Comparison of ENCODE assay signal across 8 cellular contexts in the genomic region with DNA sequence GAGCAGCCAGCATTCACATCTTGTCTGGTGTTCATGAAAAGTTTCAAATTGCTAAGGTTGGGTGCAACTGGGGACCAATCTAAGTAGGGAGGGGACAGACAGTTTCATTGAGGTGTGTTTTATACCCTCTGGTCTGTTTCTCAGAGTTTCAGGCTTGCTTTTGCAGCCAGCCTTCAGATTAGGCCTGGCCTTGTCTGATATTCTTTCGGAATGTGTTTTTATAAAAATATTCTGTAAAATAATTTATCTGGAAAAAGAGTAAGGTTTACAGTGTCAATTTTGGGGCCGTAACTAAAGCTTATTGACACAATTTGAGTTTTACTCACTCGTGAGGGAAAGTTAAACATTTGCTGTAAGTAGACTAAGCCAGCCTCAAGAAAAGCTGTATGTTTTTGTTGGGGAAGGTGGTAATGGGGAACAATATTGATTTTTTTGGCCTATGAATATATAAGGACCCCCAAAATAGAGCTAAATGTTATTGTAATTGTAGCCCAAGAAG. TPM values are rescaled to one million over a fixed set of nuclear protein-coding genes. Genes with fewer than 3 reads are reported as not detected.
DNase-seq lines count a peak whose midpoint lies in the region; ATAC-seq and TF ChIP-seq lines count a peak whose summit lies in the region.

No MANE protein-coding gene starts in this region.

- CTCF ChIA-PET in naive thymus-derived CD4-positive, alpha-beta T cell (lab: Charles Lee) = no interaction called here

- TF ChIP-seq CTCF in LNCaP clone FGC (IDR thresholded peaks at IDR 0.05; ENCODE audit: control insufficient read depth, extremely low read depth, insufficient read depth) = no peak
- no peak for TF ChIP-seq CTCF in dorsolateral prefrontal cortex (IDR thresholded peaks at IDR 0.05 in 54 of 56, conservative IDR thresholded peaks at IDR 0.05 in 2 of 56; ENCODE audit: low read depth in 1 of 56, partially characterized antibody in 56 of 56)

- peaks cover 0 to 10% (median 0%) of the 10 kb centered on the region in 3 experiments for H3K36me3 ChIP-seq in naive thymus-derived CD4-positive, alpha-beta T cell (ENCODE audit: control insufficient read depth in 2 of 3, insufficient read depth in 3 of 3, low read length in 3 of 3)

- H3K9me3 ChIP-seq in naive thymus-derived CD4-positive, alpha-beta T cell (ENCODE audit: control insufficient read depth in 2 of 3, low read length in 3 of 3) = no peaks in the 10 kb centered on the region

- peaks cover 53 to 87% (median 75%) of the 10 kb centered on the region in 7 donors for H3K4me1 Mint-ChIP-seq in naive thymus-derived CD4-positive, alpha-beta T cell

- no peaks in the 10 kb centered on the region for H3K9me3 Mint-ChIP-seq in naive thymus-derived CD4-positive, alpha-beta T cell

- POLR2A ChIA-PET in naive thymus-derived CD4-positive, alpha-beta T cell (lab: Charles Lee) = interaction anchor here (1.0 to 3.0 kb wide), 3 partner anchors 10 to 359 kb away, joined by 3 to 16 read pairs (median 4); partner anchors contain the start of gene COX7A2

- intact Hi-C loops in dorsolateral prefrontal cortex (cut with DNase I) (loop anchor here (5.0 to 10.0 kb wide), 5 partner anchors 142 to 1948 kb away; partner anchors contain the start of genes MYO6 (in 2 of the 2), TMEM30A (in 2 of the 2) and SLC17A5 (in 1 of the 2)), sciatic nerve (cut with DNase I) (no loop called here)
- intact Hi-C loops in naive thymus-derived CD4-positive, alpha-beta T cell (cut with micrococcal nuclease) = loop anchor here (1.0 to 5.0 kb wide), 7 partner anchors 8 to 1951 kb away; partner anchors contain the start of genes COX7A2 (in 2 of the 2), TMEM30A (in 2 of the 2) and SLC17A5 (in 1 of the 2)

- H3K27me3 Mint-ChIP-seq in naive thymus-derived CD4-positive, alpha-beta T cell = no peaks in the 10 kb centered on the region

- peaks cover 0 to 21% (median 3%) of the 10 kb centered on the region in 5 donors for H3K36me3 Mint-ChIP-seq in naive thymus-derived CD4-positive, alpha-beta T cell

- peak overlapping the region; percentile 80 for H3K4me3 ChIP-seq in LNCaP clone FGC (ENCODE audit: low read depth, low read length)
- peak overlapping the region; percentile 39 to 94 (median 84) for H3K4me3 ChIP-seq in dorsolateral prefrontal cortex
- peak overlapping the region; percentile 87 for H3K4me3 ChIP-seq in naive thymus-derived CD4-positive, alpha-beta T cell (ENCODE audit: low read length)

- DNase-seq in LNCaP clone FGC (ENCODE audit: low read depth) (no peak), dorsolateral prefrontal cortex (no peak), sciatic nerve (ENCODE audit: low spot score) (no peak), glomerular visceral epithelial cell (ENCODE audit: extremely low spot score) (no peak), SK-N-DZ (ENCODE audit: low spot score) (no peak)
- no peak for DNase-seq in naive thymus-derived CD4-positive, alpha-beta T cell

- peaks cover 32 to 51% of the 10 kb centered on the region in 2 donors for H3K4me1 ChIP-seq in naive thymus-derived CD4-positive, alpha-beta T cell (ENCODE audit: control insufficient read depth in 2 of 2, insufficient read depth in 2 of 2, low read length in 2 of 2)

- H3K27ac Mint-ChIP-seq in naive thymus-derived CD4-positive, alpha-beta T cell = peak overlapping the region; percentile 96 to 99 (median 98)

- H3K4me3 Mint-ChIP-seq in naive thymus-derived CD4-positive, alpha-beta T cell = peak overlapping the region; percentile 78 to 100 (median 99)

- H3K27me3 ChIP-seq in dorsolateral prefrontal cortex = no peaks in the 10 kb centered on the region
- no peaks in the 10 kb centered on the region for H3K27me3 ChIP-seq in naive thymus-derived CD4-positive, alpha-beta T cell (ENCODE audit: control insufficient read depth in 2 of 2, insufficient read depth in 2 of 2, low read length in 2 of 2)

- ATAC-seq in GM18498 (IDR thresholded peaks at IDR 0.05; ENCODE audit: unreplicated experiment) (peak; percentile 19), GM21723 (IDR thresholded peaks at IDR 0.05; ENCODE audit: unreplicated experiment) (peak; percentile 21), sciatic nerve (no peak)
- no peak for ATAC-seq in naive thymus-derived CD4-positive, alpha-beta T cell

- peak overlapping the region; percentile 87 to 100 (median 98) for H3K27ac ChIP-seq in dorsolateral prefrontal cortex
- peak overlapping the region; percentile 97 for H3K27ac ChIP-seq in naive thymus-derived CD4-positive, alpha-beta T cell (ENCODE audit: low read depth, low read length)

RNA-seq across cellular contexts. Expression of gene SENP6, which starts 1.3 kb away (rescaled TPM):
- total RNA-seq in dorsolateral prefrontal cortex (100 to 1,000 TPM in 119 of 120 experiments, 10 to 100 TPM in 1; 99.6 to 164 (median 131) TPM), sciatic nerve (163 TPM)
- total RNA-seq in naive thymus-derived CD4-positive, alpha-beta T cell = 100 to 1,000 TPM in 4 of 5 experiments, 10 to 100 TPM in 1; 77.9 to 132 (median 124) TPM
- polyA plus RNA-seq in naive thymus-derived CD4-positive, alpha-beta T cell = 10 to 100 TPM; 51.7 to 82.1 TPM
- polyA plus RNA-seq in SK-N-DZ (2014; cell fraction: cytosol; rRNA removed) = 44.3 and 59.4 TPM in 2 replicates
- 95.6 and 123 TPM in 2 replicates for polyA plus RNA-seq in SK-N-DZ (2014; cell fraction: nucleus; rRNA removed)

Comparison
In these comparisons a context has a peak if more than half of its experiments do, and no peak if none do; other contexts are left out.
1. ATAC-seq: peak in GM18498 (single experiment) and GM21723 (single experiment); none in naive thymus-derived CD4-positive, alpha-beta T cell (single experiment) and sciatic nerve (single experiment).
2. Peak in every context shown above with its lines, with median percentiles within 50 percentile points of each other: H3K4me3 ChIP-seq.